ENCODE assay signal across 8 cellular contexts in genomic region chr16:1610841-1611653, GRCh38. TPM values are rescaled to one million over a fixed set of nuclear protein-coding genes. Genes with fewer than 3 reads are reported as not detected.
DNase-seq lines count a peak whose midpoint lies in the region; TF ChIP-seq lines count a peak whose summit lies in the region.

No MANE protein-coding gene starts in this region.

- H3K4me1 ChIP-seq in CD4-positive, alpha-beta memory T cell (ENCODE audit: insufficient read depth, low read length), result peaks cover 46% of the 10 kb centered on the region
- H3K4me1 ChIP-seq in HUES6 (ENCODE audit: control insufficient read depth, insufficient read depth, low read length), result peaks cover 15% of the 10 kb centered on the region
- peaks cover 26% of the 10 kb centered on the region for H3K4me1 ChIP-seq in iPS-18a (ENCODE audit: control insufficient read depth, low read depth, low read length)

- peaks cover 24 to 44% (median 28%) of the 10 kb centered on the region in 4 donors for H3K4me1 Mint-ChIP-seq in CD4-positive, alpha-beta memory T cell
- peaks cover 30% of the 10 kb centered on the region for H3K4me1 Mint-ChIP-seq in activated naive CD8-positive, alpha-beta T cell treated with anti-CD3 and anti-CD28 coated beads for 36 hours

- H3K4me3 ChIP-seq in CD4-positive, alpha-beta memory T cell (ENCODE audit: low read length in 2 of 2), result peak overlapping the region in 1 of 2 donors; percentile 71
- H3K4me3 ChIP-seq in HUES6 (ENCODE audit: low read depth, low read length) (peak overlapping the region; percentile 72), iPS-18a (ENCODE audit: low read length) (peak overlapping the region; percentile 80)

- DNase-seq in CD4-positive, alpha-beta memory T cell, result no peak
- peak; percentile 37 for DNase-seq in activated naive CD8-positive, alpha-beta T cell treated with anti-CD3 and anti-CD28 coated beads for 36 hours
- peak; percentile 17 for DNase-seq in stimulated activated CD4-positive, alpha-beta T cell treated with anti-CD3 and anti-CD28 coated beads, Interleukin-4, amount 100 ng/mL, for 24 hours
- DNase-seq in epidermal melanocyte (ENCODE audit: insufficient read length, low spot score) (no peak), SW 1271 (lab: John Stamatoyannopoulos, UW) (no peak), GM10266 (ENCODE audit: extremely low spot score) (no peak)

- peak overlapping the region; percentile 70 to 90 (median 86) for H3K4me3 Mint-ChIP-seq in CD4-positive, alpha-beta memory T cell
- peak overlapping the region; percentile 89 for H3K4me3 Mint-ChIP-seq in activated naive CD8-positive, alpha-beta T cell treated with anti-CD3 and anti-CD28 coated beads for 36 hours

- H3K36me3 Mint-ChIP-seq in CD4-positive, alpha-beta memory T cell, result peaks cover 9 to 22% of the 10 kb centered on the region in 2 donors
- H3K36me3 Mint-ChIP-seq in activated naive CD8-positive, alpha-beta T cell treated with anti-CD3 and anti-CD28 coated beads for 36 hours, result peaks cover 11% of the 10 kb centered on the region

- no peaks in the 10 kb centered on the region for H3K27me3 ChIP-seq in CD4-positive, alpha-beta memory T cell (ENCODE audit: insufficient read depth, low read length)
- H3K27me3 ChIP-seq in HUES6 (ENCODE audit: control insufficient read depth, insufficient read depth, low read length) (peaks cover 13% of the 10 kb centered on the region), iPS-18a (ENCODE audit: control insufficient read depth, insufficient read depth, low read length) (peaks cover 25% of the 10 kb centered on the region)

- H3K9me3 Mint-ChIP-seq in CD4-positive, alpha-beta memory T cell, result peaks cover 0 to 4% (median 3%) of the 10 kb centered on the region in 8 donors
- no peaks in the 10 kb centered on the region for H3K9me3 Mint-ChIP-seq in activated naive CD8-positive, alpha-beta T cell treated with anti-CD3 and anti-CD28 coated beads for 36 hours

- H3K9me3 ChIP-seq in CD4-positive, alpha-beta memory T cell (ENCODE audit: control insufficient read depth in 1 of 2, low read length in 2 of 2), result no peaks in the 10 kb centered on the region
- H3K9me3 ChIP-seq in HUES6 (ENCODE audit: control insufficient read depth, insufficient read depth, low read depth, low read length) (no peaks in the 10 kb centered on the region), iPS-18a (ENCODE audit: control insufficient read depth, low read depth, low read length) (no peaks in the 10 kb centered on the region)

- peak overlapping the region; percentile 94 to 98 (median 98) for H3K27ac Mint-ChIP-seq in CD4-positive, alpha-beta memory T cell
- peak overlapping the region; percentile 98 for H3K27ac Mint-ChIP-seq in activated naive CD8-positive, alpha-beta T cell treated with anti-CD3 and anti-CD28 coated beads for 36 hours

- H3K27me3 Mint-ChIP-seq in CD4-positive, alpha-beta memory T cell, result peaks cover 3 to 4% of the 10 kb centered on the region in 2 donors
- H3K27me3 Mint-ChIP-seq in activated naive CD8-positive, alpha-beta T cell treated with anti-CD3 and anti-CD28 coated beads for 36 hours, result peaks cover 5% of the 10 kb centered on the region

- intact Hi-C loops in CD4-positive, alpha-beta memory T cell (cut with micrococcal nuclease), result loop anchor here (2.0 to 5.0 kb wide), 6 partner anchors 74 to 656 kb away; partner anchors contain the start of genes MSRB1, NUBP2, RNPS1 and SPSB3

- H3K27ac ChIP-seq in CD4-positive, alpha-beta memory T cell (ENCODE audit: low read depth, low read length), result peak overlapping the region; percentile 64
- peak overlapping the region; percentile 51; the same call in 1 of the 2 replicates for H3K27ac ChIP-seq in HUES6 (ENCODE audit: low read depth, low read length)
- H3K27ac ChIP-seq in iPS-18a (ENCODE audit: low read length), result no peak overlapping the region

- H3K9ac ChIP-seq in HUES6 (ENCODE audit: low read length) (peak overlapping the region; percentile 59), iPS-18a (ENCODE audit: low read length) (peak overlapping the region; percentile 61)

- POLR2A ChIA-PET in CD4-positive, alpha-beta memory T cell (lab: Charles Lee; ENCODE audit: partially characterized antibody), result interaction anchor here (0.7 to 2.6 kb wide), 23 partner anchors 10 to 354 kb away, joined by 3 to 14 read pairs (median 4); partner anchors contain the start of genes FAHD1, HAGH, JPT2 and MAPK8IP3

- TF ChIP-seq CTCF in GM10266 (IDR thresholded peaks at IDR 0.05; ENCODE audit: control insufficient read depth, insufficient read depth, low read depth, missing control alignments), result no peak

- H3K36me3 ChIP-seq in CD4-positive, alpha-beta memory T cell (ENCODE audit: insufficient read depth, low read length), result peaks cover under 1% of the 10 kb centered on the region
- H3K36me3 ChIP-seq in HUES6 (ENCODE audit: control insufficient read depth, insufficient read depth, low read length) (peaks cover 11% of the 10 kb centered on the region), iPS-18a (ENCODE audit: control insufficient read depth, low read depth, low read length) (peaks cover 11% of the 10 kb centered on the region)

- CTCF ChIA-PET in CD4-positive, alpha-beta memory T cell (lab: Charles Lee; ENCODE audit: partially characterized antibody), result interaction anchor here (0.7 to 2.2 kb wide), 4 partner anchors 10 to 95 kb away, joined by 3 to 8 read pairs (median 3); partner anchors contain the start of gene MAPK8IP3

RNA-seq across cellular contexts. Expression of gene IFT140, which starts 0.8 kb away (rescaled TPM):
- 1 to 10 TPM; 5.5 to 7.3 TPM for total RNA-seq in CD4-positive, alpha-beta memory T cell
- polyA plus RNA-seq in CD4-positive, alpha-beta memory T cell, result 1 to 10 TPM; 3.3 to 3.8 TPM
- total RNA-seq in activated naive CD8-positive, alpha-beta T cell treated with anti-CD3 and anti-CD28 coated beads for 36 hours, result 1 to 10 TPM; 7.1 to 9.5 TPM

RNA-seq across cellular contexts. Expression of gene CRAMP1, which starts 1.1 kb away (rescaled TPM):
- total RNA-seq in CD4-positive, alpha-beta memory T cell, result 10 to 100 TPM; 27.3 to 33.8 TPM
- polyA plus RNA-seq in CD4-positive, alpha-beta memory T cell, result 1 to 10 TPM in 1 of 2 donors, under 1 TPM in 1; 0.55 to 5.1 TPM
- total RNA-seq in activated naive CD8-positive, alpha-beta T cell treated with anti-CD3 and anti-CD28 coated beads for 36 hours, result 10 to 100 TPM; 14.4 to 17.0 TPM

Comparison
In these comparisons a context has a peak if more than half of its experiments do, and no peak if none do; other contexts are left out.
1. DNase-seq: peak in activated naive CD8-positive, alpha-beta T cell treated with anti-CD3 and anti-CD28 coated beads for 36 hours (single experiment) and stimulated activated CD4-positive, alpha-beta T cell treated with anti-CD3 and anti-CD28 coated beads, Interleukin-4, amount 100 ng/mL, for 24 hours (single experiment); none in CD4-positive, alpha-beta memory T cell (0 of 5), epidermal melanocyte (single experiment), SW 1271 (0 of 2) and GM10266 (single experiment).